In genomic region chr7:154853727-154854095, GRCh38 we compare ENCODE assay signal across 19 cellular contexts.
DNase-seq lines count a peak whose midpoint lies in the region; ATAC-seq and TF ChIP-seq lines count a peak whose summit lies in the region.
"Had no signal": no experiment of that assay in that cellular context is flagged by ENCODE, and none has a peak within 500 bp of the region (broad histone marks: within the 10 kb centered on the region; RNA-seq: fewer than 3 reads in every experiment).

No MANE protein-coding gene starts in this region.

- no peak for TF ChIP-seq EP300 in suprapubic skin (IDR thresholded peaks at IDR 0.05)

- no peak for ATAC-seq in left lobe of liver
- ATAC-seq: GM23338, HCT116 had no signal

- no peak overlapping the region for H3K4ac ChIP-seq in mesendoderm (ENCODE audit: low read depth, low read length)

- H3K23ac ChIP-seq in mesendoderm (ENCODE audit: low read length): no peak overlapping the region

- TF ChIP-seq CTCF in suprapubic skin (IDR thresholded peaks at IDR 0.05): no peak
- no peak for TF ChIP-seq CTCF in GM13977 (IDR thresholded peaks at IDR 0.05; ENCODE audit: extremely low read depth, insufficient read depth, missing control alignments)

- TF ChIP-seq POLR2A in suprapubic skin (IDR thresholded peaks at IDR 0.05): no peak

- H3K9ac ChIP-seq in mesendoderm (ENCODE audit: low read length): no peak overlapping the region

- no peak overlapping the region for H2BK120ac ChIP-seq in mesendoderm (ENCODE audit: low read depth, low read length)

- H3K27me3 ChIP-seq in mesendoderm (ENCODE audit: insufficient read depth, low read length, poor library complexity) (no peaks in the 10 kb centered on the region), suprapubic skin (no peaks in the 10 kb centered on the region)
- H3K27me3 ChIP-seq: SJSA1 had no signal

- H3K4me3 ChIP-seq in mesendoderm (ENCODE audit: low read length) (no peak overlapping the region), suprapubic skin (no peak overlapping the region)
- H3K4me3 ChIP-seq: GM23338, SJSA1 had no signal

- H3K9me3 ChIP-seq in suprapubic skin: peaks cover 4% of the 10 kb centered on the region
- H3K9me3 ChIP-seq: SJSA1 had no signal

- no peak overlapping the region for H2BK15ac ChIP-seq in mesendoderm (replicated peaks; ENCODE audit: low read depth)

- H3K27ac ChIP-seq in cingulate gyrus (ENCODE audit: low read depth, low read length): peak overlapping the region; percentile 39
- H3K27ac ChIP-seq in mesendoderm (ENCODE audit: low read depth, low read length): no peak overlapping the region
- no peak overlapping the region for H3K27ac ChIP-seq in suprapubic skin
- H3K27ac ChIP-seq: C4-2B, SJSA1 had no signal

- no peak overlapping the region for H4K5ac ChIP-seq in mesendoderm (ENCODE audit: low read length)

- H2AK5ac ChIP-seq in mesendoderm (ENCODE audit: low read length): no peak overlapping the region

- WGBS in mesendoderm (ENCODE audit: extremely low coverage, insufficient coverage, low lambda C conversion rate): no CpG with 5 or more reads among the region's 4 CpGs
- 92% methylated on average over 4 of the region's 4 CpGs for WGBS in suprapubic skin

- no peaks in the 10 kb centered on the region for H3K36me3 ChIP-seq in mesendoderm (ENCODE audit: control insufficient read depth, insufficient read depth, low read length)
- no peaks in the 10 kb centered on the region for H3K36me3 ChIP-seq in suprapubic skin
- H3K36me3 ChIP-seq: SJSA1 had no signal

- in situ Hi-C loops in GM13977 (cut with MboI; ENCODE audit: low pct_unique_long_range_greater_than_20kb, low sequenced_read_pairs, unreplicated experiment): no loop called here

- H3K79me2 ChIP-seq in mesendoderm (ENCODE audit: control insufficient read depth, insufficient read depth, low read length): no peaks in the 10 kb centered on the region

- H3K4me1 ChIP-seq in mesendoderm (ENCODE audit: control insufficient read depth, low read depth, low read length): no peaks in the 10 kb centered on the region
- no peaks in the 10 kb centered on the region for H3K4me1 ChIP-seq in suprapubic skin
- H3K4me1 ChIP-seq: SJSA1 had no signal

- no peak overlapping the region for H2BK5ac ChIP-seq in mesendoderm (ENCODE audit: low read length)

- H3K79me1 ChIP-seq in mesendoderm (ENCODE audit: low read length): no peaks in the 10 kb centered on the region

- H4K8ac ChIP-seq in mesendoderm (ENCODE audit: low read depth, low read length): no peak overlapping the region

- DNase-seq in RKO (ENCODE audit: low spot score) (peak; percentile 9), mesendoderm (peak; percentile 58), suprapubic skin (ENCODE audit: low spot score in 2 of 2) (peak; percentile 7 to 26), GM13977 (ENCODE audit: low spot score) (no peak), SKM-1 (lab: John Stamatoyannopoulos, UW; ENCODE audit: unreplicated experiment) (no peak), left lobe of liver (ENCODE audit: low spot score) (no peak), DMS114 treated with DMSO at 0.1 percent for 48 hours (lab: John Stamatoyannopoulos, UW; ENCODE audit: unreplicated experiment) (no peak)
- DNase-seq: ACHN, DND-41, NCI-H1048, NCI-H1436, NCI-H1930, NCI-H345, NCI-H524 treated with DMSO at 0.1 percent for 48 hours had no signal

- no peak overlapping the region for H3K18ac ChIP-seq in mesendoderm (ENCODE audit: low read length)

- no peak overlapping the region for H3K4me2 ChIP-seq in mesendoderm (ENCODE audit: low read length)
- H3K4me2 ChIP-seq: GM23338 had no signal

- no peak overlapping the region for H3K56ac ChIP-seq in mesendoderm (ENCODE audit: low read length)

Comparison
In these comparisons a context has a peak if more than half of its experiments do, and no peak if none do; other contexts are left out.
1. DNase-seq: peak in RKO (single experiment), mesendoderm (single experiment) and suprapubic skin (2 of 2); none in GM13977 (single experiment), SKM-1 (single experiment), left lobe of liver (single experiment) and DMS114 treated with DMSO at 0.1 percent for 48 hours (single experiment).